In the genomic region with DNA sequence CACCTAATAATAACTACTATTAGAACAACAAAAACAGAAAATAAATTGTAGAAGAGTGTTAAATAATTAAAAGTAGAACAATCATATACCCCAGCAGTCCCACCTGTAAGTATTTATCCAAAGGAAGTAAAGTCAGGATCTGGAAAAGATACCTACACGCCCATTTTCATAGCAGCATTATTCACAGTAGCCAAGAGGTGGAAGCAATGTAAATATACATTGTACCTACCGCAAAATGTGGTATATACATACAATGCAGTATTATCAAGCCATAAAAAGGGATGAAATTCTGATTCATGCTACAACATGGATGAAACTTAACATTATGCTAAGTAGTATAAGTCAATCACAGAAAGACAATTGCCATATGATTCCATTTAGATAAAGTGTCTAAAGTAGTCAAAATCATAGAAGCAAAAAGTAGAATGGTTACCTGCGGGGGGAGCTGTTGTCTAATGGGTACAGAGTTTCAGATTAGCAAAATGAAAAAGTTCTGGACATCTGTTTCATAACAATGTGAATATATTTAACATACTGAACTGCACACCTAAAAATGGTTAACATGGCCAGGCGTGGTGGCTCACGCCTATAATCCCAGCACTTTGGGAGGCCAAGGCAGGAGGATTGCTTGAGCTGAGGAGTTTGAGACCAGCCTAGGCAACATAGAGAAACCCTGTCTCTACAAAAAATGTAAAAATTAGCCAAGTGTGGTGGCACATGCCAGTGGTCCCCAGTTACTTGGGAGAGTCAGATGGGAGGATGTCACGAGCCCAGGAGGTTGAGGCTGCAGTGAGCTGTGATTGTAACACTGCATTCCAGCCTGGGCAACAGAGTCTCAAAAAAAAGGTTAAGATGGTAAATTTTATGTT, we compare ENCODE assay signal across 8 cellular contexts. TPM values are rescaled to one million over a fixed set of nuclear protein-coding genes. Genes with fewer than 3 reads are reported as not detected.
DNase-seq lines count a peak whose midpoint lies in the region; ATAC-seq and TF ChIP-seq lines count a peak whose summit lies in the region.

No MANE protein-coding gene starts in this region.

- no peaks in the 10 kb centered on the region for H3K9me3 Mint-ChIP-seq in activated naive CD4-positive, alpha-beta T cell treated with anti-CD3 and anti-CD28 coated beads for 36 hours

- CTCF ChIA-PET in activated naive CD4-positive, alpha-beta T cell treated with anti-CD3 and anti-CD28 coated beads for 36 hours (lab: Charles Lee): interaction anchor here (0.6 to 1.3 kb wide), 5 partner anchors 29 to 261 kb away, joined by 3 to 5 read pairs (median 3); no protein-coding TSS in a partner anchor

- no peak for ATAC-seq in HG03432 (IDR thresholded peaks at IDR 0.05; ENCODE audit: unreplicated experiment)

- peaks cover under 1% of the 10 kb centered on the region; the same call in 1 of the 2 replicates for H3K79me2 ChIP-seq in DOHH2 (ENCODE audit: control insufficient read depth, low read length)
- no peaks in the 10 kb centered on the region for H3K79me2 ChIP-seq in smooth muscle cell (ENCODE audit: low read depth)

- peak overlapping the region; percentile 55 for H3K4me2 ChIP-seq in DOHH2 (ENCODE audit: low read length)
- H3K4me2 ChIP-seq in smooth muscle cell: no peak overlapping the region

- H2AFZ ChIP-seq in smooth muscle cell (ENCODE audit: low read depth): no peak overlapping the region

- no peak overlapping the region for H3K27ac Mint-ChIP-seq in activated naive CD4-positive, alpha-beta T cell treated with anti-CD3 and anti-CD28 coated beads for 36 hours

- WGBS in smooth muscle cell (ENCODE audit: low lambda C conversion rate): 60% methylated on average over 6 of the region's 6 CpGs

- no peak overlapping the region for H3K4me3 ChIP-seq in DOHH2 (ENCODE audit: low read length)
- H3K4me3 ChIP-seq in cardiac muscle cell: no peak overlapping the region
- H3K4me3 ChIP-seq in smooth muscle cell: no peak overlapping the region

- H3K27ac ChIP-seq in DOHH2 (ENCODE audit: low read depth, low read length) (no peak overlapping the region), cardiac muscle cell (no peak overlapping the region), smooth muscle cell (ENCODE audit: low read depth) (no peak overlapping the region)

- no peaks in the 10 kb centered on the region; the same call in 1 of the 2 replicates for H3F3A ChIP-seq in DOHH2 (ENCODE audit: control insufficient read depth, insufficient read depth)
- no peaks in the 10 kb centered on the region for H3F3A ChIP-seq in smooth muscle cell (ENCODE audit: low read depth)

- DNase-seq in KG1 (lab: John Stamatoyannopoulos, UW) (peak; percentile 41), RKO (ENCODE audit: low spot score) (peak; percentile 71), cardiac muscle cell (ENCODE audit: low read depth in 1 of 2, low spot score in 1 of 2) (peak; percentile 41 to 75), smooth muscle cell (lab: John Stamatoyannopoulos, UW; ENCODE audit: unreplicated experiment) (no peak), HuH-7 (ENCODE audit: low spot score) (no peak)
- peak; percentile 83 for DNase-seq in activated naive CD4-positive, alpha-beta T cell treated with anti-CD3 and anti-CD28 coated beads for 36 hours

- H3K9me3 ChIP-seq in DOHH2 (ENCODE audit: control insufficient read depth, insufficient read depth, low read length): no peaks in the 10 kb centered on the region
- H3K9me3 ChIP-seq in cardiac muscle cell (ENCODE audit: low read depth): no peaks in the 10 kb centered on the region
- H3K9me3 ChIP-seq in smooth muscle cell (replicated peaks; ENCODE audit: low read depth): no peaks in the 10 kb centered on the region

- intact Hi-C loops in activated naive CD4-positive, alpha-beta T cell treated with anti-CD3 and anti-CD28 coated beads for 36 hours (cut with micrococcal nuclease): loop anchor here (1.0 kb wide), 5 partner anchors 50 to 548 kb away; partner anchors contain the start of gene PPIA

- no peaks in the 10 kb centered on the region for H3K36me3 Mint-ChIP-seq in activated naive CD4-positive, alpha-beta T cell treated with anti-CD3 and anti-CD28 coated beads for 36 hours (ENCODE audit: low read depth)

- no peaks in the 10 kb centered on the region for H3K9me2 ChIP-seq in DOHH2 (replicated peaks; ENCODE audit: control insufficient read depth, low read length)

- H3K4me1 ChIP-seq in DOHH2 (ENCODE audit: control insufficient read depth, low read length) (peaks cover 16% of the 10 kb centered on the region), cardiac muscle cell (ENCODE audit: low read depth) (no peaks in the 10 kb centered on the region), smooth muscle cell (ENCODE audit: low read depth) (no peaks in the 10 kb centered on the region)

- peaks cover 1% of the 10 kb centered on the region for H3K27me3 Mint-ChIP-seq in activated naive CD4-positive, alpha-beta T cell treated with anti-CD3 and anti-CD28 coated beads for 36 hours (ENCODE audit: low read depth)

- TF ChIP-seq CTCF in DOHH2 (IDR thresholded peaks at IDR 0.05; ENCODE audit: low read depth, low read length, poor library complexity, severe bottlenecking): peak; percentile 88
- TF ChIP-seq CTCF in cardiac muscle cell (IDR thresholded peaks at IDR 0.05; ENCODE audit: low read depth, low read length): peak; percentile 65
- peak; percentile 65 for TF ChIP-seq CTCF in smooth muscle cell (IDR thresholded peaks at IDR 0.05; ENCODE audit: borderline replicate concordance, insufficient read depth, poor library complexity, severe bottlenecking)

- H3K4me1 Mint-ChIP-seq in activated naive CD4-positive, alpha-beta T cell treated with anti-CD3 and anti-CD28 coated beads for 36 hours (ENCODE audit: low read depth): peaks cover 4% of the 10 kb centered on the region

- H3K9ac ChIP-seq in smooth muscle cell (ENCODE audit: low read depth): no peak overlapping the region

- H3K36me3 ChIP-seq in DOHH2 (ENCODE audit: control insufficient read depth, low read length) (no peaks in the 10 kb centered on the region), cardiac muscle cell (no peaks in the 10 kb centered on the region), smooth muscle cell (ENCODE audit: low read depth) (no peaks in the 10 kb centered on the region)

- H4K20me1 ChIP-seq in DOHH2 (ENCODE audit: control insufficient read depth, insufficient read depth, low read depth, low read length): no peaks in the 10 kb centered on the region
- no peaks in the 10 kb centered on the region for H4K20me1 ChIP-seq in smooth muscle cell (ENCODE audit: low read depth)

- no peak overlapping the region for H3K4me3 Mint-ChIP-seq in activated naive CD4-positive, alpha-beta T cell treated with anti-CD3 and anti-CD28 coated beads for 36 hours

- H3K27me3 ChIP-seq in DOHH2 (ENCODE audit: control insufficient read depth, low read length) (no peaks in the 10 kb centered on the region), cardiac muscle cell (no peaks in the 10 kb centered on the region), smooth muscle cell (ENCODE audit: low read depth) (no peaks in the 10 kb centered on the region)

RNA-seq across cellular contexts. Expression of gene TMED4, which starts 6.0 kb away (rescaled TPM):
- 10 to 100 TPM; 77.3 to 81.8 TPM for total RNA-seq in activated naive CD4-positive, alpha-beta T cell treated with anti-CD3 and anti-CD28 coated beads for 36 hours
- total RNA-seq in cardiac muscle cell: 318 and 319 TPM in 2 replicates
- polyA plus RNA-seq in cardiac muscle cell: 124 and 144 TPM in 2 replicates
- total RNA-seq in smooth muscle cell: 50.8 and 83.5 TPM in 2 replicates
- 38.4 and 48.7 TPM in 2 replicates for polyA plus RNA-seq in smooth muscle cell

RNA-seq across cellular contexts. Expression of gene DDX56, which starts 14.4 kb away (rescaled TPM):
- total RNA-seq in activated naive CD4-positive, alpha-beta T cell treated with anti-CD3 and anti-CD28 coated beads for 36 hours: 10 to 100 TPM; 65.8 to 74.0 TPM
- 52.3 and 65.2 TPM in 2 replicates for total RNA-seq in cardiac muscle cell
- polyA plus RNA-seq in cardiac muscle cell: 62.1 and 78.1 TPM in 2 replicates
- 42.7 and 43.2 TPM in 2 replicates for total RNA-seq in smooth muscle cell
- 64.5 and 71.8 TPM in 2 replicates for polyA plus RNA-seq in smooth muscle cell

RNA-seq across cellular contexts. Expression of gene OGDH, which starts 18.4 kb away (rescaled TPM):
- 10 to 100 TPM; 73.9 to 78.4 TPM for total RNA-seq in activated naive CD4-positive, alpha-beta T cell treated with anti-CD3 and anti-CD28 coated beads for 36 hours
- total RNA-seq in cardiac muscle cell (110 and 111 TPM in 2 replicates), smooth muscle cell (23.4 and 34.2 TPM in 2 replicates)
- polyA plus RNA-seq in cardiac muscle cell (71.9 and 80.0 TPM in 2 replicates), smooth muscle cell (31.0 and 32.6 TPM in 2 replicates)

RNA-seq across cellular contexts. Expression of gene NPC1L1, which starts 46.9 kb away (rescaled TPM):
- not detected for total RNA-seq in activated naive CD4-positive, alpha-beta T cell treated with anti-CD3 and anti-CD28 coated beads for 36 hours
- total RNA-seq in cardiac muscle cell (0.21 TPM in 1 of 2 replicates, not detected in the other), smooth muscle cell (0.04 TPM in 1 of 2 replicates, not detected in the other)
- polyA plus RNA-seq in cardiac muscle cell (not detected in 2 replicates), smooth muscle cell (0.04 and 0.25 TPM in 2 replicates)

Comparison
In these comparisons a context has a peak if more than half of its experiments do, and no peak if none do; other contexts are left out.
1. DNase-seq: peak in KG1 (single experiment), RKO (single experiment), activated naive CD4-positive, alpha-beta T cell treated with anti-CD3 and anti-CD28 coated beads for 36 hours (single experiment) and cardiac muscle cell (2 of 2); none in smooth muscle cell (single experiment) and HuH-7 (single experiment).
2. Peak in every context shown above with its lines, with median percentiles within 50 percentile points of each other: CTCF ChIP-seq.